Comparison of ENCODE assay signal across 9 cellular contexts in genomic region chr17:48995871-48996695, GRCh38. TPM values are rescaled to one million over a fixed set of nuclear protein-coding genes. Genes with fewer than 3 reads are reported as not detected.
DNase-seq lines count a peak whose midpoint lies in the region; ATAC-seq and TF ChIP-seq lines count a peak whose summit lies in the region.
"Had no signal": no experiment of that assay in that cellular context is flagged by ENCODE, and none has a peak within 500 bp of the region (broad histone marks: within the 10 kb centered on the region; RNA-seq: fewer than 3 reads in every experiment).

No MANE protein-coding gene starts in this region.

- H3K27me3 Mint-ChIP-seq in activated naive CD4-positive, alpha-beta T cell treated with anti-CD3 and anti-CD28 coated beads, Interleukin-2, amount 50 U/mL, for 24 hours: peaks cover 63% of the 10 kb centered on the region

- peaks cover 8% of the 10 kb centered on the region for H3K36me3 Mint-ChIP-seq in activated naive CD4-positive, alpha-beta T cell treated with anti-CD3 and anti-CD28 coated beads, Interleukin-2, amount 50 U/mL, for 24 hours

- H3K27ac ChIP-seq in tibial artery: no peak overlapping the region

- TF ChIP-seq CTCF in mucosa of descending colon (IDR thresholded peaks at IDR 0.05): no peak
- no peak for TF ChIP-seq CTCF in tibial artery (IDR thresholded peaks at IDR 0.05)

- H3K27me3 ChIP-seq in tibial artery: peaks cover 9 to 99% of the 10 kb centered on the region in 2 donors

- DNase-seq in ELF-1 (ENCODE audit: low read depth, low spot score): peak; percentile 96
- peak; percentile 23 for DNase-seq in LoVo (ENCODE audit: low spot score)
- no peak for DNase-seq in mucosa of descending colon
- no peak for DNase-seq in tibial artery
- no peak for DNase-seq in NCI-H2081 treated with DMSO at 0.1 percent for 48 hours (lab: John Stamatoyannopoulos, UW)

- no peak overlapping the region for H3K4me3 ChIP-seq in mucosa of descending colon
- no peak overlapping the region for H3K4me3 ChIP-seq in tibial artery

- ATAC-seq in mucosa of descending colon (peak; percentile 33), GM21723 (IDR thresholded peaks at IDR 0.05; ENCODE audit: unreplicated experiment) (no peak), GM19397 (IDR thresholded peaks at IDR 0.05; ENCODE audit: unreplicated experiment) (no peak)

- intact Hi-C loops in mucosa of descending colon (cut with DNase I, micrococcal nuclease) (no loop called here), tibial artery (cut with DNase I; ENCODE audit: low total_unique reads) (no loop called here)

- H3K4me1 Mint-ChIP-seq in activated naive CD4-positive, alpha-beta T cell treated with anti-CD3 and anti-CD28 coated beads, Interleukin-2, amount 50 U/mL, for 24 hours: peaks cover 25% of the 10 kb centered on the region

- H3K9me3 ChIP-seq in mucosa of descending colon (no peaks in the 10 kb centered on the region), tibial artery (no peaks in the 10 kb centered on the region)

- peak overlapping the region; percentile 66 for H3K4me3 Mint-ChIP-seq in activated naive CD4-positive, alpha-beta T cell treated with anti-CD3 and anti-CD28 coated beads, Interleukin-2, amount 50 U/mL, for 24 hours

- no peak overlapping the region for H3K27ac Mint-ChIP-seq in activated naive CD4-positive, alpha-beta T cell treated with anti-CD3 and anti-CD28 coated beads, Interleukin-2, amount 50 U/mL, for 24 hours

- H3K36me3 ChIP-seq in mucosa of descending colon (ENCODE audit: low read depth) (no peaks in the 10 kb centered on the region), tibial artery (no peaks in the 10 kb centered on the region)

- H3K4me1 ChIP-seq in mucosa of descending colon (ENCODE audit: low read depth) (peaks cover 31% of the 10 kb centered on the region), tibial artery (peaks cover 0 to 34% (median 20%) of the 10 kb centered on the region in 4 donors)

- peaks cover 9% of the 10 kb centered on the region for H3K9me3 Mint-ChIP-seq in activated naive CD4-positive, alpha-beta T cell treated with anti-CD3 and anti-CD28 coated beads, Interleukin-2, amount 50 U/mL, for 24 hours

RNA-seq across cellular contexts. Expression of gene IGF2BP1, which starts 1.1 kb away (rescaled TPM):
- total RNA-seq in mucosa of descending colon: under 1 TPM in 2 of 3 donors, not detected in 1; 0.06 to 0.07 TPM

RNA-seq across cellular contexts. Expression of gene GIP, which starts 27.7 kb away (rescaled TPM):
- not detected for total RNA-seq in mucosa of descending colon
- total RNA-seq: temporal lobe had no signal

RNA-seq across cellular contexts. Expression of gene SNF8, which starts 51.4 kb away (rescaled TPM):
- total RNA-seq in mucosa of descending colon: 100 to 1,000 TPM in 2 of 3 donors, 10 to 100 TPM in 1; 90.3 to 112 (median 101) TPM

Comparison
In these comparisons a context has a peak if more than half of its experiments do, and no peak if none do; other contexts are left out.
1. DNase-seq: peak in ELF-1 (single experiment) and LoVo (single experiment); none in mucosa of descending colon (0 of 3), tibial artery (0 of 2) and NCI-H2081 treated with DMSO at 0.1 percent for 48 hours (single experiment).